Comparison of ENCODE assay signal across 27 cellular contexts in the genomic region with DNA sequence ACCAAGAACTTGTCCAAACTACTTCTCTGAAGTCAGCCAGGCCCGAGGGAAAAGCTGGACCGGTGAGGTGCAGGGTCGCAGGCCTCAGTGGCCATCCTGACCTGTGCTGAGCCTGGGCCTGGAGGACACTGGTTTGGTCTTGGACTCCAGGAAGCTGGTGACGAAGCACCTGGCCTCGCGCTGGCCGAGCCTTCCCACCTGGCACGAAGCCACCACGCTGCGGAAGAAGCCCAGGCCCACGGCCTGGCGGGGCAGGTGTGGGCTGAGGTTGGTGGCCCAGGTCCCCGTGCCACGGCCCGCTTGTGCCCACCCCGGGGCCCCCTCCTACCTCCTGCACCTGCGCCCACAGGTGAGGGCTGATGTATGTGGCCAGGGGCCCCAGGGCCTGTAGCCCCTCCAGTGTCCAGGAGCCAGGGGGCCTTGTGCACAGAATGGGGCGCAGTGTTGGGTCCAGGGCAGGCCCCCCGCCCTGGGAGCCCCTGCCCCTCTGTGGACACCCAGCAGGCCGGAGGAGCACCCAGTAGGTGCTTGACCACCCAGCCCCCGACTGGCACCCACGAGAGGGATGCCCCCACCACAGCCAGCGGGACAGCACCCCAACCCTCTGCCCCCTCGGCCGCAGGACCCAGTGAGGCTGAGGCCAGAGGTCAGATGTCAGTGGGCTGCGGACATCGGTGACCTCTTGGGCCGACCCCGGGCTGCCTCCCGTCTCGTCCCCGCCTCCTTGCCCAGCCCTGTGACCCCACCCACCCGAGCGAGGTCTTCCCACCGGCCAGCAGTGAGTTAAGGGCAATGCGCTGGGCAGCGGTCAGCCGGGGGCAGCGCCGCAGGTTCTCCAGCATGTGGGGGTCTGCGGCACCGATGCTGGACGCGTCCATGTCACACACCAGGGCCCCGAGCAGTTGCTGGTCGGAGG. TPM values are rescaled to one million over a fixed set of nuclear protein-coding genes. Genes with fewer than 3 reads are reported as not detected.
"Had no signal": no experiment of that assay in that cellular context is flagged by ENCODE, and none has a peak within 500 bp of the region (broad histone marks: within the 10 kb centered on the region; RNA-seq: fewer than 3 reads in every experiment).

No MANE protein-coding gene starts in this region.

- H3K27ac ChIP-seq: adrenal gland, body of pancreas, colonic mucosa, dorsolateral prefrontal cortex, gastrocnemius medialis, ovary, skin epidermis, testis, transverse colon, VCaP had no signal

- H3K9me3 ChIP-seq: adrenal gland, body of pancreas, colonic mucosa, gastrocnemius medialis, ovary, testis, transverse colon had no signal

- H3K4me3 ChIP-seq: adrenal gland, body of pancreas, colonic mucosa, dorsolateral prefrontal cortex, gastrocnemius medialis, ovary, skin epidermis, testis, transverse colon had no signal

- DNase-seq: activated CD4-positive, alpha-beta T cell treated with anti-CD3 and anti-CD28 coated beads for 4 hours; activated CD4-positive, alpha-beta T cell treated with anti-CD3 and anti-CD28 coated beads, Interleukin-2, amount 50 U/mL, for 4 hours; activated effector memory CD4-positive, alpha-beta T cell treated with anti-CD3 and anti-CD28 coated beads, Interleukin-2, amount 50 U/mL, for 16 hours; activated naive CD4-positive, alpha-beta T cell treated with anti-CD3 and anti-CD28 coated beads for 36 hours; activated naive CD8-positive, alpha-beta T cell treated with anti-CD3 and anti-CD28 coated beads for 36 hours; adrenal gland; aorta; body of pancreas; cerebellar nuclear complex; colonic mucosa; dorsolateral prefrontal cortex; effector memory CD4-positive, alpha-beta T cell; gastrocnemius medialis; glutamatergic neuron; mammary epithelial cell; naive B cell; nephron progenitor cell; ovary; stimulated activated CD4-positive, alpha-beta T cell treated with anti-CD3 and anti-CD28 coated beads, Interleukin-12 subunit alpha, Interleukin-12 subunit beta, amount 100 ng/mL, for 4 hours; stimulated activated CD4-positive, alpha-beta T cell treated with anti-CD3 and anti-CD28 coated beads, Interleukin-4, amount 100 ng/mL, for 1 hour; stimulated activated naive CD8-positive, alpha-beta T cell treated with anti-CD3 and anti-CD28 coated beads, Interleukin-15, Interleukin-2, amounts not matched to agents 100 U/mL and 50 U/mL, for 24 hours; testis; transverse colon had no signal

- H3K36me3 ChIP-seq: adrenal gland, colonic mucosa, gastrocnemius medialis, ovary, transverse colon had no signal

- H3K27me3 ChIP-seq: body of pancreas, ovary, testis had no signal

- H3K4me1 ChIP-seq: adrenal gland, body of pancreas, colonic mucosa, gastrocnemius medialis, testis, transverse colon had no signal

RNA-seq across cellular contexts. Expression of gene GNG13, which starts 26.2 kb away (rescaled TPM):
- polyA plus RNA-seq: adrenal gland, aorta, liver, mammary epithelial cell, ovary, urinary bladder had no signal
